ENCODE assay signal across 8 cellular contexts in genomic region chr12:3885179-3886094, GRCh38. TPM values are rescaled to one million over a fixed set of nuclear protein-coding genes. Genes with fewer than 3 reads are reported as not detected.
DNase-seq lines count a peak whose midpoint lies in the region; ATAC-seq, FAIRE-seq and TF ChIP-seq lines count a peak whose summit lies in the region.

No MANE protein-coding gene starts in this region.

- CTCF ChIA-PET in BJ (lab: Yijun Ruan, JAX), result interaction anchor here (0.7 to 6.8 kb wide), 30 partner anchors 9 to 716 kb away, joined by 3 to 100 read pairs (median 4); partner anchors contain the start of genes CCND2 and PARP11
- CTCF ChIA-PET in GM12878 (lab: Yijun Ruan, JAX), result interaction anchor here (0.6 to 5.2 kb wide), 61 partner anchors 8 to 972 kb away, joined by 3 to 61 read pairs (median 4); partner anchors contain the start of gene PARP11

- TF ChIP-seq CTCF in BJ (IDR thresholded peaks at IDR 0.05; ENCODE audit: insufficient read depth, low read depth, low read length) (peak; percentile 77), GM12873 (IDR thresholded peaks at IDR 0.05; ENCODE audit: insufficient read depth, low read depth, low read length, missing control alignments) (peak; percentile 76), GM12878 (IDR thresholded peaks at IDR 0.05 in 2 of 3, conservative IDR thresholded peaks at IDR 0.05 in 1 of 3; ENCODE audit: control insufficient read depth in 2 of 3, extremely low read depth in 1 of 3, insufficient read depth in 1 of 3, low read depth in 3 of 3, low read length in 3 of 3) (peak; percentile 74 to 82 (median 80))

- TF ChIP-seq RAD21 in GM12878 (IDR thresholded peaks at IDR 0.05; ENCODE audit: insufficient read depth, low read depth, low read length), result peak; percentile 91

- RAD21 ChIA-PET in GM12878 (lab: Charles Lee; ENCODE audit: unreplicated experiment), result interaction anchor here (1.0 to 5.7 kb wide), 14 partner anchors 12 to 972 kb away, joined by 3 to 33 read pairs (median 3); partner anchors contain the start of gene PARP11

- peak overlapping the region in 3 of 5 donors; percentile 8 to 50 (median 19) for H3K4me3 Mint-ChIP-seq in immature natural killer cell

- no peaks in the 10 kb centered on the region for H3K4me1 ChIP-seq in NT2/D1 (ENCODE audit: insufficient read depth, insufficient read length)
- H3K4me1 ChIP-seq in GM12878 (ENCODE audit: control insufficient read depth, insufficient read depth, low read length), result no peaks in the 10 kb centered on the region
- no peaks in the 10 kb centered on the region for H3K4me1 ChIP-seq in small intestine (ENCODE audit: control insufficient read depth in 2 of 2, insufficient read depth in 1 of 2, low read depth in 1 of 2, low read length in 1 of 2)

- H3K36me3 Mint-ChIP-seq in immature natural killer cell, result no peaks in the 10 kb centered on the region

- POLR2A ChIA-PET in BJ (lab: Charles Lee), result no interaction called here
- POLR2A ChIA-PET in GM12878 (lab: Charles Lee), result interaction anchor here (0.5 to 0.7 kb wide), 2 partner anchors 19 to 25 kb away, joined by 3 to 6 read pairs; no protein-coding TSS in a partner anchor

- H3K9ac ChIP-seq in NT2/D1 (ENCODE audit: insufficient read length, low read depth) (no peak overlapping the region), GM12878 (ENCODE audit: control insufficient read depth, insufficient read depth, low read length) (no peak overlapping the region)

- no peak for TF ChIP-seq EP300 in GM12878 (IDR thresholded peaks at IDR 0.05; ENCODE audit: borderline replicate concordance in 1 of 2, control insufficient read depth in 1 of 2, low read depth in 2 of 2, low read length in 2 of 2)

- H3K4me1 Mint-ChIP-seq in immature natural killer cell, result peaks cover 4 to 8% of the 10 kb centered on the region in 2 donors

- peak overlapping the region; percentile 26; the same call in 1 of the 2 replicates for H3K4me2 ChIP-seq in GM12878 (ENCODE audit: control insufficient read depth, insufficient read depth)

- no TSS peak for BruUV-seq in GM12878 (replicated peaks; lab: Mats Ljungman, UMichigan)

- SMC1A ChIA-PET in GM12878 (lab: Charles Lee; ENCODE audit: uncharacterized antibody, unreplicated experiment), result interaction anchor here (0.6 to 5.6 kb wide), 25 partner anchors 10 to 872 kb away, joined by 3 to 36 read pairs (median 4); partner anchors contain the start of gene PARP11

- no peaks in the 10 kb centered on the region for H3K79me2 ChIP-seq in GM12878 (ENCODE audit: control insufficient read depth, insufficient read depth, low read length)

- peak; percentile 36; the same call in 2 of the 3 replicates for ATAC-seq in GM12878
- ATAC-seq in GM21526 (IDR thresholded peaks at IDR 0.05; ENCODE audit: low FRiP score, unreplicated experiment), result no peak

- no peaks in the 10 kb centered on the region for H3K9me3 ChIP-seq in NT2/D1 (ENCODE audit: insufficient read depth, low read length)
- no peaks in the 10 kb centered on the region for H3K9me3 ChIP-seq in GM12878 (replicated peaks; ENCODE audit: control insufficient read depth, insufficient read depth, low read length)
- no peaks in the 10 kb centered on the region for H3K9me3 ChIP-seq in small intestine (ENCODE audit: control insufficient read depth, low read depth)

- H3K27ac ChIP-seq in GM12878 (ENCODE audit: control insufficient read depth, insufficient read depth), result no peak overlapping the region
- H3K27ac ChIP-seq in small intestine (ENCODE audit: low read depth in 1 of 2, low read length in 1 of 2), result peak overlapping the region in 1 of 2 donors; percentile 64

- no peak for TF ChIP-seq POLR2A in GM12878 (IDR thresholded peaks at IDR 0.05; ENCODE audit: low read depth, low read length)

- H2AFZ ChIP-seq in GM12878 (ENCODE audit: control insufficient read depth, low read depth, low read length), result peak overlapping the region; percentile 37; the same call in 1 of the 2 replicates

- no peaks in the 10 kb centered on the region for H4K20me1 ChIP-seq in GM12878 (ENCODE audit: control insufficient read depth, insufficient read depth)

- no peaks in the 10 kb centered on the region for H3K36me3 ChIP-seq in BJ (ENCODE audit: control insufficient read depth, insufficient read depth, low read length)
- H3K36me3 ChIP-seq in NT2/D1 (ENCODE audit: insufficient read depth, insufficient read length, low read length), result no peaks in the 10 kb centered on the region
- H3K36me3 ChIP-seq in GM12878 (ENCODE audit: control insufficient read depth in 2 of 2, insufficient read depth in 2 of 2, low read length in 1 of 2), result no peaks in the 10 kb centered on the region
- no peaks in the 10 kb centered on the region for H3K36me3 ChIP-seq in small intestine (ENCODE audit: control insufficient read depth in 2 of 2, insufficient read depth in 2 of 2, low read length in 2 of 2)

- peak overlapping the region in 1 of 6 donors; percentile 0 for H3K27ac Mint-ChIP-seq in immature natural killer cell

- in situ Hi-C loops in GM12878 (cut with MboI), result loop anchor here (5.0 kb wide), 1 partner anchor 392 kb away; no protein-coding TSS in a partner anchor

- peak; percentile 94 for FAIRE-seq in GM12878 (lab: Jason Lieb, UNC)
- no peak for FAIRE-seq in small intestine (lab: Jason Lieb, UNC)

- DNase-seq in BJ (ENCODE audit: low read depth) (no peak), NT2/D1 (ENCODE audit: low read depth, low spot score) (peak; percentile 70), GM12878 (ENCODE audit: low read depth, low spot score) (no peak), immature natural killer cell (peak; percentile 40 to 54 (median 48)), small intestine (peak; percentile 53), SKM-1 treated with dmso at 0.1 percent for 144 hours (lab: John Stamatoyannopoulos, UW; ENCODE audit: unreplicated experiment) (no peak)

- intact Hi-C loops in GM12878 (cut with micrococcal nuclease; ENCODE audit: unreplicated experiment), result loop anchor here (1.0 to 10.0 kb wide), 7 partner anchors 79 to 872 kb away; no protein-coding TSS in a partner anchor

- peaks cover 0 to 12% (median 2%) of the 10 kb centered on the region in 3 donors for H3K27me3 Mint-ChIP-seq in immature natural killer cell (ENCODE audit: low read depth in 3 of 3)

- 23% methylated on average over 9 of the region's 9 CpGs for WGBS in GM12878 (ENCODE audit: insufficient coverage, insufficient replicate concordance, low lambda C conversion rate, missing lambda C conversion rate)
- 19 to 30% (median 26%) methylated on average over 9 of the region's 9 CpGs for WGBS in small intestine, 3 donors

- H3K4me3 ChIP-seq in BJ (ENCODE audit: low read depth, low read length) (peak overlapping the region; percentile 34), NT2/D1 (ENCODE audit: insufficient read length, low read depth) (no peak overlapping the region), GM12878 (0 out of 2 replicates have a peak overlapping the region, but pooled peaks have one; percentile 5), small intestine (ENCODE audit: low read depth in 1 of 2, low read length in 2 of 2) (no peak overlapping the region)

- H3K27me3 ChIP-seq in BJ (ENCODE audit: control insufficient read depth, insufficient read depth, low read length), result peaks cover 2% of the 10 kb centered on the region
- no peaks in the 10 kb centered on the region for H3K27me3 ChIP-seq in NT2/D1 (ENCODE audit: insufficient read depth, insufficient read length)
- H3K27me3 ChIP-seq in GM12878 (replicated peaks in 1 of 2; ENCODE audit: control insufficient read depth in 2 of 2, insufficient read depth in 2 of 2, low read length in 1 of 2), result no peaks in the 10 kb centered on the region; a peak in 1 of 4 replicates
- H3K27me3 ChIP-seq in small intestine (ENCODE audit: control insufficient read depth in 2 of 2, insufficient read depth in 2 of 2, low read length in 2 of 2), result no peaks in the 10 kb centered on the region

- H3K9me3 Mint-ChIP-seq in immature natural killer cell, result no peaks in the 10 kb centered on the region

TF ChIP-seq in GM12878, 131 proteins besides CTCF, POLR2A, EP300 and RAD21 (continues in another document):
- TF ChIP-seq BHLHE40 (IDR thresholded peaks at IDR 0.05; ENCODE audit: borderline replicate concordance in 1 of 2, low read depth in 2 of 2, low read length in 1 of 2), result 0 out of 4 replicates have a peak, but pooled peaks of 1 of the 2 experiments have one; percentile 36
- no peak for TF ChIP-seq E2F4 (IDR thresholded peaks at IDR 0.05; ENCODE audit: low read depth, low read length)
- TF ChIP-seq SMARCA5 (IDR thresholded peaks at IDR 0.05), result peak; percentile 84
- peak; percentile 77 for TF ChIP-seq SMC3 (IDR thresholded peaks at IDR 0.05; ENCODE audit: borderline replicate concordance, low read length)
- TF ChIP-seq POU2F2 (IDR thresholded peaks at IDR 0.05; ENCODE audit: borderline replicate concordance, low read depth, low read length), result 0 out of 3 replicates have a peak, but pooled peaks have one; percentile 14
- no peak for TF ChIP-seq SMAD5 (IDR thresholded peaks at IDR 0.05; ENCODE audit: low read depth)

RNA-seq across cellular contexts. Expression of gene PARP11, which starts 12.2 kb away (rescaled TPM):
- polyA plus RNA-seq in BJ (2011; rRNA removed) (3.4 and 7.0 TPM in 2 replicates), GM12878 (2011; rRNA removed) (14.1 and 19.1 TPM in 2 replicates), GM12878 (2014; fragmentation: Illumina TruSeq; extraction: Trizol) (7.1 and 8.7 TPM in 2 replicates), GM12878 (2014; fragmentation: Nextera tagmentation; extraction: Ambion mirVana) (1 to 10 TPM; 3.7 to 5.5 TPM), GM12878 (2014; rRNA removed) (4.8 and 5.5 TPM in 2 replicates), GM12878 (2016; fragmentation: Nextera tagmentation; extraction: Ambion mirVana) (1 to 10 TPM; 7.4 to 7.7 TPM), immature natural killer cell (1 to 10 TPM; 5.4 to 9.5 (median 8.5) TPM), small intestine (1 to 10 TPM; 1.3 to 4.6 (median 3.9) TPM)
- polyA minus RNA-seq in BJ (2011; rRNA and poly(A)+ RNA removed), result 2.1 and 3.1 TPM in 2 replicates
- 15.3 and 17.6 TPM in 2 replicates for total RNA-seq in GM12878 (2013; cell fraction: nucleolus; rRNA removed)
- total RNA-seq in GM12878 (2014; rRNA removed) (3.0 and 4.4 TPM in 2 replicates), GM12878 (2014; rRNA removed; fragmentation: Illumina TruSeq; extraction: Trizol) (4.0 and 4.7 TPM in 2 replicates), GM12878 (2021) (6.8 and 8.7 TPM in 2 replicates)
- 1.9 TPM for polyA plus RNA-seq in GM12878 (2011; ENCODE audit: low read depth)
- 5.5 and 6.6 TPM in 2 replicates for polyA plus RNA-seq in GM12878 (2011; cell fraction: cytosol; rRNA removed)
- 5.7 and 6.1 TPM in 2 replicates for polyA plus RNA-seq in GM12878 (2011; cell fraction: nucleus; rRNA removed)
- polyA plus RNA-seq in GM12878 (2012), result 3.2 and 4.0 TPM in 2 replicates
- 10.9 and 12.5 TPM in 2 replicates for polyA minus RNA-seq in GM12878 (2011; rRNA and poly(A)+ RNA removed)
- 2.4 and 3.2 TPM in 2 replicates for polyA minus RNA-seq in GM12878 (2011; cell fraction: cytosol; rRNA and poly(A)+ RNA removed)
- 5.6 and 10.9 TPM in 2 replicates for polyA minus RNA-seq in GM12878 (2011; cell fraction: nucleus; rRNA and poly(A)+ RNA removed)

Comparison
In these comparisons a context has a peak if more than half of its experiments do, and no peak if none do; other contexts are left out.
1. DNase-seq: peak in NT2/D1 (single experiment), immature natural killer cell (3 of 3) and small intestine (single experiment); none in BJ (single experiment), GM12878 (single experiment) and SKM-1 treated with dmso at 0.1 percent for 144 hours (single experiment).
2. H3K4me3 ChIP-seq: peak in BJ (single experiment) and GM12878 (single experiment); none in NT2/D1 (single experiment) and small intestine (0 of 2).
3. Peak in every context shown above with its lines, with median percentiles within 50 percentile points of each other: CTCF ChIP-seq.